1 cellular context compared by ENCODE assay signal in the genomic region with DNA sequence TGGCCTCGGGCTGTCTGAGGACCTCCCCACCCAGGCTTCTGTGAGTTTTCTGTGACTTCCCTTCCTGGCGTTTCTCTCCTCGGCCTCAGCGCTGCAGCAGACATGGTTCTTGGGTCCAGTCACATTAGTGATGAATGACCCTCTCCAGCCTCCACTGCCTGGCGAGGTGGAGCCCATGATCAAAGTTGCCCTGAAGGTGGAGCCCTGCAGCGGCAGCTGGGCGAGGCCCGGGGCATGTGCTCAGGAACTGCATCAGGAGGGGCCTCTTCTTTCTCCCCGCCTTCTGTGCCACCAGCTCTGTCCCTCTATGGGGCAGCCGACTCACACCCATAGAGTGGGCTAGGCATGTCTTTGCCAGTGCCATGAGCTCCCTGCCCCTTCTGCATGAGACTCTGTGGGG.
TF ChIP-seq lines count a peak whose summit lies in the region.

No MANE protein-coding gene starts in this region.

TF ChIP-seq in WTC11, 78 proteins besides CTCF, POLR2A, EP300 and RAD21:
- TF ChIP-seq NFATC4 (CRISPR knock-in tag; IDR thresholded peaks at IDR 0.05) = no peak
- TF ChIP-seq, protein P1, sequence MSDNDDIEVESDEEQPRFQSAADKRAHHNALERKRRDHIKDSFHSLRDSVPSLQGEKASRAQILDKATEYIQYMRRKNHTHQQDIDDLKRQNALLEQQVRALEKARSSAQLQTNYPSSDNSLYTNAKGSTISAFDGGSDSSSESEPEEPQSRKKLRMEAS (CRISPR knock-in tag; IDR thresholded peaks at IDR 0.05) = peak; percentile 43; the same call in 1 of the 2 replicates
